9 cellular contexts compared by ENCODE assay signal in genomic region chr3:112140584-112140983, GRCh38. TPM values are rescaled to one million over a fixed set of nuclear protein-coding genes. Genes with fewer than 3 reads are reported as not detected.
"Had no signal": no experiment of that assay in that cellular context is flagged by ENCODE, and none has a peak within 500 bp of the region (broad histone marks: within the 10 kb centered on the region; RNA-seq: fewer than 3 reads in every experiment).

No MANE protein-coding gene starts in this region.

- ATAC-seq: HCT116, HepG2 had no signal

- H3K27ac Mint-ChIP-seq: HFFc6, IgD-negative memory B cell had no signal

- H3K36me3 Mint-ChIP-seq: IgD-negative memory B cell had no signal

- H3K27me3 Mint-ChIP-seq: IgD-negative memory B cell had no signal

- H3K4me3 Mint-ChIP-seq: HFFc6, IgD-negative memory B cell had no signal

- DNase-seq: GM23248, GOT3, H7, HFFc6 had no signal

RNA-seq across cellular contexts. Expression of gene GCSAM, which starts 7.5 kb away (rescaled TPM):
- total RNA-seq: GM23248, H4, H7, HepG2, HFFc6, HT1080 had no signal
